In the genomic region with DNA sequence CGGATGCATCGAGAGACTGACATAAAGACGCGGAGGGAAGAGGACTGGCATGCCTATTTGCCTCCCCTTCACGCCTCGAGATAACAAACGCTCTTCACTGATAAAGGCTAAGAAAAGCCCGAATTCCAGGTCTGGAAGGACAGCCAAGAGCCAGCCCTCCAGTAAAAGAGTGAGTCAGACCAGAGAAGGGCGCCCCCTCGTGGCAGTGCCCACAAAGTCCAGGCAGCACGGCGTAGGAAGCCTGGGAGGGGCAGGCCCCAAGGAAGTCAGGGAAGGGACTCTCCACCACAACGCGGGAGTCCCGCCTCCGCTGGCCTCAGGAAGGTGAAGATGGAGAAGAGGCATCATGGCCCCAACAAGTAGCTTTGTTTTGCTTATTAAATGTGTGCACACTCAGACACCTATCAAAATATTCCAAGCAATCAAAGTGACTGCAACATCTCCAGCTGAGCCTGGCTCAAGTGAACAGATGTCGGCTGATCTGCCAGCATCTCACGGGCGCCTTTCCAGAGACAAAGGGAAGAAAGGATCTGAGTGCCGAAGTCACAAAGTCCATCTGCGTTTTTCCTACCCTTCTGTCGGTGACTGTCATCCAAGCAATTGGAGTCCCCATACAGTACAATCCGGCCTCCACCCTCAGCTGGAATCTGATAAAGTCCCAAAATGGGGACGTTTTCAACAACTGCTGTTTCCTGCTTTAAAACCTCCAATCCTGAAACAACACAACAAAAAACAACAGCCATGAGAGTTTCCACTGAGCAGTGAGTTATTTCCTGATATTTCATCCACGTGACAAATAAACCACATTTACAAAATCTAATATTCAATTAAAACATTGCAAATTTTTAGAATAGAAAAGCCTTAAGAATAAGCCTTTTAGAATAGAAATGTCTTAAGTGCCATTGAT, we compare ENCODE assay signal across 8 cellular contexts. TPM values are rescaled to one million over a fixed set of nuclear protein-coding genes. Genes with fewer than 3 reads are reported as not detected.
A peak's percentile ranks its signal among the peaks of the same experiment; 100 is the strongest.
DNase-seq lines count a peak whose midpoint lies in the region; ATAC-seq, FAIRE-seq and TF ChIP-seq lines count a peak whose summit lies in the region.

No MANE protein-coding gene starts in this region.

- no peak overlapping the region for H3K4me3 Mint-ChIP-seq in activated naive CD4-positive, alpha-beta T cell treated with anti-CD3 and anti-CD28 coated beads, Interleukin-2, amount 50 U/mL, for 24 hours

- TF ChIP-seq EP300 in Ishikawa (IDR thresholded peaks at IDR 0.05; ENCODE audit: borderline replicate concordance) (no peak), upper lobe of left lung (IDR thresholded peaks at IDR 0.05) (no peak)

- DNase-seq in DMS 273 treated with DMSO at 0.1 percent for 48 hours (lab: John Stamatoyannopoulos, UW) (peak; percentile 86), glomerular visceral epithelial cell (ENCODE audit: extremely low spot score) (peak; percentile 58), pancreas (peak; percentile 57 to 93 (median 79)), upper lobe of left lung (peak; percentile 82 to 87), GF-D8 (lab: John Stamatoyannopoulos, UW) (no peak)

- H3K27ac Mint-ChIP-seq in activated naive CD4-positive, alpha-beta T cell treated with anti-CD3 and anti-CD28 coated beads, Interleukin-2, amount 50 U/mL, for 24 hours: peak overlapping the region; percentile 51

- FAIRE-seq in pancreas (lab: Jason Lieb, UNC): no peak

- WGBS in pancreas, 2 donors: 45 to 46% methylated on average over 25 of the region's 25 CpGs
- WGBS in upper lobe of left lung, 2 donors: 59 to 62% methylated on average over 25 of the region's 25 CpGs

- ATAC-seq in SK-N-SH treated with all-trans-retinoic acid at 6 μM for 48 hours: peak; percentile 99
- peak; percentile 89 to 96 (median 94) for ATAC-seq in pancreas
- ATAC-seq in upper lobe of left lung (ENCODE audit: low FRiP score in 2 of 2): peak; percentile 92 to 94

- H3K4me1 ChIP-seq in pancreas: no peaks in the 10 kb centered on the region
- no peaks in the 10 kb centered on the region for H3K4me1 ChIP-seq in upper lobe of left lung

- peaks cover 5% of the 10 kb centered on the region for H3K36me3 Mint-ChIP-seq in activated naive CD4-positive, alpha-beta T cell treated with anti-CD3 and anti-CD28 coated beads, Interleukin-2, amount 50 U/mL, for 24 hours

- H3K9me3 ChIP-seq in pancreas (no peaks in the 10 kb centered on the region), upper lobe of left lung (no peaks in the 10 kb centered on the region)

- H3K27me3 ChIP-seq in pancreas (no peaks in the 10 kb centered on the region), upper lobe of left lung (no peaks in the 10 kb centered on the region)

- H3K4me3 ChIP-seq in pancreas (no peak overlapping the region), upper lobe of left lung (no peak overlapping the region)

- H3K9me3 Mint-ChIP-seq in activated naive CD4-positive, alpha-beta T cell treated with anti-CD3 and anti-CD28 coated beads, Interleukin-2, amount 50 U/mL, for 24 hours: no peaks in the 10 kb centered on the region

- intact Hi-C loops in pancreas (cut with DNase I): loop anchor here in 1 of 3 donors (5.0 kb wide), 1 partner anchor 96 kb away; a partner anchor contains a TSS

- peak; percentile 81 for TF ChIP-seq RAD21 in Ishikawa (IDR thresholded peaks at IDR 0.05; ENCODE audit: low read depth)

- no peaks in the 10 kb centered on the region for H3K27me3 Mint-ChIP-seq in activated naive CD4-positive, alpha-beta T cell treated with anti-CD3 and anti-CD28 coated beads, Interleukin-2, amount 50 U/mL, for 24 hours

- H3K36me3 ChIP-seq in pancreas (peaks cover 0 to 80% (median 35%) of the 10 kb centered on the region in 3 donors), upper lobe of left lung (peaks cover 34 to 100% (median 73%) of the 10 kb centered on the region in 4 donors)

- no peak for TF ChIP-seq POLR2A in upper lobe of left lung (IDR thresholded peaks at IDR 0.05)

- H3K27ac ChIP-seq in pancreas (no peak overlapping the region), upper lobe of left lung (no peak overlapping the region)

- TF ChIP-seq CTCF in pancreas (IDR thresholded peaks at IDR 0.05) (peak; percentile 86 to 91 (median 88)), upper lobe of left lung (IDR thresholded peaks at IDR 0.05) (peak; percentile 79 to 89 (median 83))

- H3K4me1 Mint-ChIP-seq in activated naive CD4-positive, alpha-beta T cell treated with anti-CD3 and anti-CD28 coated beads, Interleukin-2, amount 50 U/mL, for 24 hours: no peaks in the 10 kb centered on the region

TF ChIP-seq in Ishikawa, 13 proteins besides CTCF, POLR2A, EP300 and RAD21 (continues in another document):
- TF ChIP-seq TEAD4 (IDR thresholded peaks at IDR 0.05): no peak
- TF ChIP-seq TCF12 (IDR thresholded peaks at IDR 0.05; ENCODE audit: low read depth): no peak
- no peak for TF ChIP-seq CREB1 (IDR thresholded peaks at IDR 0.05; ENCODE audit: low read depth)
- TF ChIP-seq, protein P1, sequence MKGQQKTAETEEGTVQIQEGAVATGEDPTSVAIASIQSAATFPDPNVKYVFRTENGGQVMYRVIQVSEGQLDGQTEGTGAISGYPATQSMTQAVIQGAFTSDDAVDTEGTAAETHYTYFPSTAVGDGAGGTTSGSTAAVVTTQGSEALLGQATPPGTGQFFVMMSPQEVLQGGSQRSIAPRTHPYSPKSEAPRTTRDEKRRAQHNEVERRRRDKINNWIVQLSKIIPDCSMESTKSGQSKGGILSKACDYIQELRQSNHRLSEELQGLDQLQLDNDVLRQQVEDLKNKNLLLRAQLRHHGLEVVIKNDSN (IDR thresholded peaks at IDR 0.05): no peak
- TF ChIP-seq ZBTB7A (IDR thresholded peaks at IDR 0.05; ENCODE audit: low read depth): no peak
- TF ChIP-seq CEBPB (IDR thresholded peaks at IDR 0.05): no peak
- TF ChIP-seq, protein P2, sequence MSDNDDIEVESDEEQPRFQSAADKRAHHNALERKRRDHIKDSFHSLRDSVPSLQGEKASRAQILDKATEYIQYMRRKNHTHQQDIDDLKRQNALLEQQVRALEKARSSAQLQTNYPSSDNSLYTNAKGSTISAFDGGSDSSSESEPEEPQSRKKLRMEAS (IDR thresholded peaks at IDR 0.05): no peak
- no peak for TF ChIP-seq YY1 (IDR thresholded peaks at IDR 0.05; ENCODE audit: low read depth)
- no peak for TF ChIP-seq NFIC (IDR thresholded peaks at IDR 0.05)

TF ChIP-seq in SK-N-SH treated with all-trans-retinoic acid at 6 μM for 48 hours, 23 proteins besides CTCF, POLR2A, EP300 and RAD21 (continues in another document):
- TF ChIP-seq ZNF8 (CRISPR knock-in tag; IDR thresholded peaks at IDR 0.05) (no peak), PPARA (CRISPR knock-in tag; IDR thresholded peaks at IDR 0.05; ENCODE audit: borderline replicate concordance) (no peak), GLIS3 (CRISPR knock-in tag; IDR thresholded peaks at IDR 0.05) (no peak), BACH2 (CRISPR knock-in tag; IDR thresholded peaks at IDR 0.05; ENCODE audit: borderline replicate concordance) (no peak), CSDC2 (CRISPR knock-in tag; IDR thresholded peaks at IDR 0.05) (no peak), SNAI2 (CRISPR knock-in tag; IDR thresholded peaks at IDR 0.05) (no peak), ISL1 (CRISPR knock-in tag; IDR thresholded peaks at IDR 0.05) (no peak), RARB (CRISPR knock-in tag; IDR thresholded peaks at IDR 0.05) (no peak)
- TF ChIP-seq, protein P3, sequence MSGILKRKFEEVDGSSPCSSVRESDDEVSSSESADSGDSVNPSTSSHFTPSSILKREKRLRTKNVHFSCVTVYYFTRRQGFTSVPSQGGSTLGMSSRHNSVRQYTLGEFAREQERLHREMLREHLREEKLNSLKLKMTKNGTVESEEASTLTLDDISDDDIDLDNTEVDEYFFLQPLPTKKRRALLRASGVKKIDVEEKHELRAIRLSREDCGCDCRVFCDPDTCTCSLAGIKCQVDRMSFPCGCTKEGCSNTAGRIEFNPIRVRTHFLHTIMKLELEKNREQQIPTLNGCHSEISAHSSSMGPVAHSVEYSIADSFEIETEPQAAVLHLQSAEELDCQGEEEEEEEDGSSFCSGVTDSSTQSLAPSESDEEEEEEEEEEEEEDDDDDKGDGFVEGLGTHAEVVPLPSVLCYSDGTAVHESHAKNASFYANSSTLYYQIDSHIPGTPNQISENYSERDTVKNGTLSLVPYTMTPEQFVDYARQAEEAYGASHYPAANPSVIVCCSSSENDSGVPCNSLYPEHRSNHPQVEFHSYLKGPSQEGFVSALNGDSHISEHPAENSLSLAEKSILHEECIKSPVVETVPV (CRISPR knock-in tag; IDR thresholded peaks at IDR 0.05): no peak
- TF ChIP-seq, protein P4, sequence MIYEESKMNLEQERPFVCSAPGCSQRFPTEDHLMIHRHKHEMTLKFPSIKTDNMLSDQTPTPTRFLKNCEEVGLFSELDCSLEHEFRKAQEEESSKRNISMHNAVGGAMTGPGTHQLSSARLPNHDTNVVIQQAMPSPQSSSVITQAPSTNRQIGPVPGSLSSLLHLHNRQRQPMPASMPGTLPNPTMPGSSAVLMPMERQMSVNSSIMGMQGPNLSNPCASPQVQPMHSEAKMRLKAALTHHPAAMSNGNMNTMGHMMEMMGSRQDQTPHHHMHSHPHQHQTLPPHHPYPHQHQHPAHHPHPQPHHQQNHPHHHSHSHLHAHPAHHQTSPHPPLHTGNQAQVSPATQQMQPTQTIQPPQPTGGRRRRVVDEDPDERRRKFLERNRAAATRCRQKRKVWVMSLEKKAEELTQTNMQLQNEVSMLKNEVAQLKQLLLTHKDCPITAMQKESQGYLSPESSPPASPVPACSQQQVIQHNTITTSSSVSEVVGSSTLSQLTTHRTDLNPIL (CRISPR knock-in tag; IDR thresholded peaks at IDR 0.05; ENCODE audit: low read depth): no peak

RNA-seq across cellular contexts. Expression of a gene that starts 20.4 kb away (rescaled TPM):
- total RNA-seq in pancreas (under 1 TPM in 2 of 6 donors, not detected in 4; 0.14 to 0.31 TPM), upper lobe of left lung (not detected)
- under 1 TPM; 0.38 to 0.49 TPM for polyA plus RNA-seq in pancreas

RNA-seq across cellular contexts. Expression of a gene that starts 53.8 kb away (rescaled TPM):
- total RNA-seq in pancreas (10 to 100 TPM; 38.8 to 56.8 (median 43.2) TPM), upper lobe of left lung (100 to 1,000 TPM in 4 of 6 donors, 10 to 100 TPM in 2; 83.6 to 156 (median 105) TPM)
- 10 to 100 TPM; 32.8 to 54.0 TPM for polyA plus RNA-seq in pancreas
